ENCODE assay signal across 8 cellular contexts in genomic region chr7:106717997-106718871, GRCh38. TPM values are rescaled to one million over a fixed set of nuclear protein-coding genes. Genes with fewer than 3 reads are reported as not detected.
DNase-seq lines count a peak whose midpoint lies in the region; ATAC-seq and TF ChIP-seq lines count a peak whose summit lies in the region.

No MANE protein-coding gene starts in this region.

- TF ChIP-seq POLR2A in adrenal gland (IDR thresholded peaks at IDR 0.05): no peak

- 20 to 59% (median 37%) methylated on average over 3 of the region's 3 CpGs for WGBS in adrenal gland, 4 donors

- no peak overlapping the region for H3K4me3 Mint-ChIP-seq in chondrocyte (ENCODE audit: unreplicated experiment)

- H3K27ac ChIP-seq in adrenal gland: peak overlapping the region in 1 of 5 donors; percentile 54

- intact Hi-C loops in adrenal gland (cut with DNase I): no loop called here

- no peaks in the 10 kb centered on the region for H3K9me3 ChIP-seq in adrenal gland (replicated peaks in 1 of 3)

- no peaks in the 10 kb centered on the region for H3K36me3 Mint-ChIP-seq in chondrocyte (ENCODE audit: low read depth)

- no peaks in the 10 kb centered on the region for H3K27me3 ChIP-seq in adrenal gland

- peak; percentile 75 for ATAC-seq in GM19372 (IDR thresholded peaks at IDR 0.05; ENCODE audit: low read depth, unreplicated experiment)
- peak; percentile 59 for ATAC-seq in HG03521 (IDR thresholded peaks at IDR 0.05; ENCODE audit: unreplicated experiment)

- no peak overlapping the region for H3K27ac Mint-ChIP-seq in chondrocyte (ENCODE audit: unreplicated experiment)

- peak; percentile 99 for DNase-seq in AG10803 (ENCODE audit: low read depth)
- peak; percentile 39 for DNase-seq in SKM-1 (lab: John Stamatoyannopoulos, UW; ENCODE audit: unreplicated experiment)
- peak in 4 of 7 donors; percentile 32 to 61 (median 42) for DNase-seq in adrenal gland
- peak; percentile 95 for DNase-seq in kidney glomerular epithelial cell (lab: John Stamatoyannopoulos, UW)
- DNase-seq in stimulated activated CD8-positive, alpha-beta memory T cell treated with anti-CD3 and anti-CD28 coated beads, Interleukin-15, amount 100 ng/mL, for 48 hours (ENCODE audit: low read depth in 2 of 2): peak; percentile 65 to 68
- DNase-seq in chondrocyte (ENCODE audit: low spot score): no peak

- TF ChIP-seq CTCF in AG10803 (conservative IDR thresholded peaks at IDR 0.05; ENCODE audit: low read length): no peak
- TF ChIP-seq CTCF in adrenal gland (IDR thresholded peaks at IDR 0.05): no peak
- TF ChIP-seq CTCF in chondrocyte (IDR thresholded peaks at IDR 0.05): no peak

- peaks cover 0 to 14% of the 10 kb centered on the region in 2 donors for H3K4me1 ChIP-seq in adrenal gland (replicated peaks in 1 of 2)

- H3K4me3 ChIP-seq in AG10803 (ENCODE audit: low read length): no peak overlapping the region
- no peak overlapping the region for H3K4me3 ChIP-seq in adrenal gland

- H3K27me3 Mint-ChIP-seq in chondrocyte (ENCODE audit: low read depth): no peaks in the 10 kb centered on the region

- H3K9me3 Mint-ChIP-seq in chondrocyte (ENCODE audit: low read depth): peaks cover 10% of the 10 kb centered on the region

- H3K4me1 Mint-ChIP-seq in chondrocyte (ENCODE audit: low read depth): peaks cover 7% of the 10 kb centered on the region

- H3K36me3 ChIP-seq in adrenal gland (replicated peaks in 1 of 2): no peaks in the 10 kb centered on the region

RNA-seq across cellular contexts. Expression of gene CCDC71L, which starts 57.3 kb away (rescaled TPM):
- 10 to 100 TPM; 16.2 to 47.9 (median 23.7) TPM for total RNA-seq in adrenal gland
- 10 to 100 TPM in 1 of 3 donors, 1 to 10 TPM in 2; 6.5 to 10.3 (median 8.6) TPM for polyA plus RNA-seq in adrenal gland
- total RNA-seq in chondrocyte: 22.0 to 24.5 TPM (median 23.1 TPM) in 3 replicates
